ENCODE assay signal across 18 cellular contexts in the genomic region with DNA sequence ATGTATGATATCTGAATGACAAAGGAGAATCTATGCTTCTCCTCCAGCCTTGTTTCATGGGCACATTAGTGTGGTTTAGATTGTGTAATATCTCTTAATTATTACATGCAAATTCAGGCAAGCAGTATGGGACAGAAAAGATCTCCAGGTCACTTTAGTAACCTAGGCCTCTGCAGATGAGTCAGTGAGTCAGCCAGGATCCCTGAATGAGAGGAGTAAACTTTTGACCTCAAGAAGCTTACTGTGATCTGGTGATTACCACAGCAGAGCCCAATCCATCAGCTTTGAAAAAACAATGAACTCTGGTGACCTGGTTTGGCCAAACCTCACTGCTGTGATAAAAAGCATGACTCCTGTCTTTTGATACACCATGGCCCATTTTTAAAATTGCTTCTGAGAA.
"Had no signal": no experiment of that assay in that cellular context is flagged by ENCODE, and none has a peak within 500 bp of the region (broad histone marks: within the 10 kb centered on the region; RNA-seq: fewer than 3 reads in every experiment).

No MANE protein-coding gene starts in this region.

- H3K4me1 ChIP-seq: colonic mucosa, heart left ventricle, right atrium auricular region, sigmoid colon, stomach, transverse colon had no signal

- H3K27ac ChIP-seq: colonic mucosa, dorsolateral prefrontal cortex, heart left ventricle, neutrophil, right atrium auricular region, sigmoid colon, skin epidermis, stomach, thoracic aorta, transverse colon had no signal

- H3K9me3 ChIP-seq: colonic mucosa, heart left ventricle, neutrophil, right atrium auricular region, sigmoid colon, thoracic aorta, transverse colon had no signal

- H3K4me3 ChIP-seq: colonic mucosa, dorsolateral prefrontal cortex, heart left ventricle, right atrium auricular region, sigmoid colon, skin epidermis, stomach, thoracic aorta, transverse colon had no signal

- H3K36me3 ChIP-seq: colonic mucosa, heart left ventricle, neutrophil, right atrium auricular region, sigmoid colon, stomach, thoracic aorta, transverse colon had no signal

- H3K27me3 ChIP-seq: colonic mucosa, dorsolateral prefrontal cortex, heart left ventricle, neutrophil, right atrium auricular region, sigmoid colon, stomach, transverse colon had no signal

- DNase-seq: colonic mucosa; dorsolateral prefrontal cortex; effector CD8-positive, alpha-beta T cell; heart left ventricle; hippocampal formation; mesendoderm; naive thymus-derived CD4-positive, alpha-beta T cell; posterior cingulate gyrus; sigmoid colon; stimulated activated CD4-positive, alpha-beta T cell treated with anti-CD3 and anti-CD28 coated beads, Interleukin-12 subunit alpha, Interleukin-12 subunit beta, amount 100 ng/mL, for 4 hours; stimulated activated naive CD4-positive, alpha-beta T cell; stomach; substantia nigra; transverse colon had no signal

- ATAC-seq: heart left ventricle; naive thymus-derived CD4-positive, alpha-beta T cell had no signal
